2 cellular contexts compared by ENCODE assay signal in genomic region chr11:47242596-47243192, GRCh38.
TF ChIP-seq lines count a peak whose summit lies in the region.

No MANE protein-coding gene starts in this region.

TF ChIP-seq in A549, 52 proteins besides CTCF, POLR2A, EP300 and RAD21:
- TF ChIP-seq CBX2 (IDR thresholded peaks at IDR 0.05; ENCODE audit: borderline replicate concordance, low read depth) (no peak), RARB (CRISPR knock-in tag; IDR thresholded peaks at IDR 0.05) (no peak), FOXS1 (CRISPR knock-in tag; IDR thresholded peaks at IDR 0.05) (no peak)
- TF ChIP-seq, protein P1, sequence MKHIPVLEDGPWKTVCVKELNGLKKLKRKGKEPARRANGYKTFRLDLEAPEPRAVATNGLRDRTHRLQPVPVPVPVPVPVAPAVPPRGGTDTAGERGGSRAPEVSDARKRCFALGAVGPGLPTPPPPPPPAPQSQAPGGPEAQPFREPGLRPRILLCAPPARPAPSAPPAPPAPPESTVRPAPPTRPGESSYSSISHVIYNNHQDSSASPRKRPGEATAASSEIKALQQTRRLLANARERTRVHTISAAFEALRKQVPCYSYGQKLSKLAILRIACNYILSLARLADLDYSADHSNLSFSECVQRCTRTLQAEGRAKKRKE (CRISPR knock-in tag; IDR thresholded peaks at IDR 0.05; ENCODE audit: low read depth), result no peak

TF ChIP-seq in GM12878, 131 proteins besides CTCF, POLR2A, EP300 and RAD21:
- TF ChIP-seq RAD51 (IDR thresholded peaks at IDR 0.05) (no peak), HDAC6 (IDR thresholded peaks at IDR 0.05; ENCODE audit: unreplicated experiment) (no peak), POLR2AphosphoS5 (IDR thresholded peaks at IDR 0.05; ENCODE audit: low read length) (0 out of 2 replicates have a peak, but pooled peaks have one; percentile 25)
